ENCODE assay signal across 8 cellular contexts in genomic region chr14:95561001-95561412, GRCh38. TPM values are rescaled to one million over a fixed set of nuclear protein-coding genes. Genes with fewer than 3 reads are reported as not detected.
A peak's percentile ranks its signal among the peaks of the same experiment; 100 is the strongest.
DNase-seq lines count a peak whose midpoint lies in the region; ATAC-seq lines count a peak whose summit lies in the region.

No MANE protein-coding gene starts in this region.

- DNase-seq in C1 segment of cervical spinal cord (lab: John Stamatoyannopoulos, UW): peak; percentile 3 to 79 (median 47)
- DNase-seq in NCI-H460 (ENCODE audit: extremely low read depth, low read depth): peak; percentile 87
- DNase-seq in activated CD4-positive, CD25-positive, alpha-beta regulatory T cell treated with anti-CD3 and anti-CD28 coated beads, Interleukin-2, amount 50 U/mL, for 72 hours: peak; percentile 88
- DNase-seq in cerebellar nuclear complex (lab: John Stamatoyannopoulos, UW): peak; percentile 57 to 59
- DNase-seq in left kidney (ENCODE audit: low read depth, low spot score): peak; percentile 95
- peak; percentile 78 to 85 for DNase-seq in stimulated activated CD4-positive, alpha-beta T cell treated with anti-CD3 and anti-CD28 coated beads, Interleukin-4, amount 100 ng/mL, for 4 hours

- ATAC-seq in GM19324 (IDR thresholded peaks at IDR 0.05; ENCODE audit: low FRiP score, unreplicated experiment): peak; percentile 82
- ATAC-seq in HG03378 (IDR thresholded peaks at IDR 0.05; ENCODE audit: unreplicated experiment): peak; percentile 94

RNA-seq across cellular contexts. Expression of gene GLRX5, which starts 26.2 kb away (rescaled TPM):
- 52.1 and 56.4 TPM in 2 replicates for total RNA-seq in NCI-H460 (2014; rRNA removed; shearing (Covaris generic))
- 48.2 and 73.8 TPM in 2 replicates for polyA plus RNA-seq in NCI-H460 (2014; cell fraction: nucleus; rRNA removed)

RNA-seq across cellular contexts. Expression of gene SYNE3, which starts 44.6 kb away (rescaled TPM):
- 2.7 and 4.0 TPM in 2 replicates for total RNA-seq in NCI-H460 (2014; rRNA removed; shearing (Covaris generic))
- polyA plus RNA-seq in NCI-H460 (2014; cell fraction: nucleus; rRNA removed): 1.1 and 2.6 TPM in 2 replicates

Comparison
In these comparisons a context has a peak if more than half of its experiments do, and no peak if none do; other contexts are left out.
1. Peak in every context shown above with its lines: DNase-seq and ATAC-seq.